8 cellular contexts compared by ENCODE assay signal in the genomic region with DNA sequence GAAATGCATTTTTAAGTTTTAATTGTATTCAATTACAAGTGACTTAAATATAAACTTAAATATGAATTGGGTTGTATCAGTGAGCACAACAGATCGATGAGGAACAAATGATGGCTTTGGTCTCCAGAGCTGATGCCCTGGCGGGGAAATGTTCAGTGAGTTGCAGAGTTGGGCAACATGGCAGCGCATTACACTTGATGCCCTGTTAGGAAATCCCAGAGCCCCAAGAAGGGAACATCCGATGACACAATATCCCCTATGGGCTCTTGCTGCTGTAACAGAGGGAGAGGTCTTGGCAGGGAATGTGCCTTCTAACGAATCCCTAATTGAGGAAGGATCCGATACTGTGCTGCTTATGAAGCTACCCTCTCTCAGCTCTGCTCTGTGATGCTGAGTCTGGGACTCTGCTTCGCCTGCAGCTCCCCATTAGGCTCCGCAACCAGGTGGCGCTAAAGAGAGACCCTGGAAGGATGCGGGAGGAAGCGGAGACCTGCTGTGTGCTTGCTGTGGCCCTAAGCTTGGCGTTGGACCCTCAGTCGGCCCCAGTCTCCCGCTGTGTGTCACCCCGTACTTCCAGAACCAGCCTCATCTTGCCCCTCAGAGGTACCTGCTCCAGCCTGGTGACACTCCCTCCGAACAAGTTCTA. TPM values are rescaled to one million over a fixed set of nuclear protein-coding genes. Genes with fewer than 3 reads are reported as not detected.
DNase-seq lines count a peak whose midpoint lies in the region; ATAC-seq and TF ChIP-seq lines count a peak whose summit lies in the region.

No MANE protein-coding gene starts in this region.

- no peaks in the 10 kb centered on the region for H3K4me1 ChIP-seq in hepatocyte (ENCODE audit: insufficient read depth)

- no peaks in the 10 kb centered on the region for H4K20me1 ChIP-seq in hepatocyte (ENCODE audit: insufficient read depth, poor library complexity, severe bottlenecking)

- H3K9me2 ChIP-seq in hepatocyte (replicated peaks; ENCODE audit: insufficient read depth): no peaks in the 10 kb centered on the region

- peak; percentile 61 for ATAC-seq in HG03442 (IDR thresholded peaks at IDR 0.05; ENCODE audit: unreplicated experiment)
- no peak for ATAC-seq in GM18858 (IDR thresholded peaks at IDR 0.05; ENCODE audit: unreplicated experiment)
- ATAC-seq in HG03457 (IDR thresholded peaks at IDR 0.05; ENCODE audit: unreplicated experiment): no peak

- H3K79me2 ChIP-seq in hepatocyte: no peaks in the 10 kb centered on the region

- H2AFZ ChIP-seq in hepatocyte: no peak overlapping the region

- no peaks in the 10 kb centered on the region for H3K27me3 ChIP-seq in hepatocyte

- H3K4me2 ChIP-seq in hepatocyte: no peak overlapping the region

- H3K36me3 ChIP-seq in hepatocyte (replicated peaks; ENCODE audit: insufficient read depth, low read depth): no peaks in the 10 kb centered on the region

- H3K27ac ChIP-seq in hepatocyte: no peak overlapping the region

- WGBS in hepatocyte (ENCODE audit: low lambda C conversion rate, missing lambda C conversion rate): 46% methylated on average over 16 of the region's 16 CpGs

- peak; percentile 70 for TF ChIP-seq CTCF in GM12865 (IDR thresholded peaks at IDR 0.05; ENCODE audit: insufficient read depth, low read depth, low read length, missing control alignments)
- TF ChIP-seq CTCF in hepatocyte (IDR thresholded peaks at IDR 0.05; ENCODE audit: poor library complexity): peak; percentile 30

- H3K4me3 ChIP-seq in GM12865 (ENCODE audit: low read depth, low read length) (no peak overlapping the region), hepatocyte (no peak overlapping the region)

- DNase-seq in GM12865 (ENCODE audit: low read depth): peak; percentile 62
- DNase-seq in SIG-M5 (lab: John Stamatoyannopoulos, UW): peak; percentile 5
- DNase-seq in activated naive CD4-positive, alpha-beta T cell treated with anti-CD3 and anti-CD28 coated beads, Interleukin-2, amount 50 U/mL, for 16 hours: peak; percentile 56
- peak; percentile 61 for DNase-seq in hepatocyte (ENCODE audit: low spot score)
- DNase-seq in stimulated activated CD4-positive, alpha-beta T cell treated with anti-CD3 and anti-CD28 coated beads, Interleukin-15, amount 100 ng/mL, for 48 hours (ENCODE audit: low read depth in 2 of 2): peak; percentile 18 to 53

- no peaks in the 10 kb centered on the region for H3K9me3 ChIP-seq in hepatocyte (ENCODE audit: low read depth)

RNA-seq across cellular contexts. Expression of a gene that starts 38.9 kb away (rescaled TPM):
- total RNA-seq in hepatocyte: 119 and 144 TPM in 2 replicates
- 396 TPM in 2 replicates for polyA plus RNA-seq in hepatocyte

Comparison
In these comparisons a context has a peak if more than half of its experiments do, and no peak if none do; other contexts are left out.
1. DNase-seq: peak in every context shown above with its lines; median percentile 62 in GM12865; 61 in hepatocyte; 56 in activated naive CD4-positive, alpha-beta T cell treated with anti-CD3 and anti-CD28 coated beads, Interleukin-2, amount 50 U/mL, for 16 hours; 36 in stimulated activated CD4-positive, alpha-beta T cell treated with anti-CD3 and anti-CD28 coated beads, Interleukin-15, amount 100 ng/mL, for 48 hours; 5 in SIG-M5.